Comparison of ENCODE assay signal across 9 cellular contexts in the genomic region with DNA sequence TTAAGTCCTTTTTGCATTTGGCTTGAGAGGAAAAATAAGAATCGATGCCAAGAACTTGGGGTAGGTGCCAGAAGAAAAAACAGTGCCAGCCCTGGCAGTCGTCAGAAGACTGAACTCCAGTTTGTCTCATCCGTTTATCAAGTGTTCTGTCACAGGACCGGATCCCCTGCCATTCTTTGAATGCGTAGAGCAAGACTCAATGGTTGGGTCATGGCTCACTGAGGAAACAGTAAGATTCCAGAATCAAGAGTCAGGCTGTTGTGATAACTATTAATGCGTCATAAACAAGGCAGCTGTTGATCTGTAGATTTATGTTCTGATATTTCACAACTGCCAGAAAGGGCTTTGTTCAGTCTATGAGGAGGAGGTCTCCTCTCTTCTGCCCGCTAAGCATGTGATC.
DNase-seq lines count a peak whose midpoint lies in the region; ATAC-seq and TF ChIP-seq lines count a peak whose summit lies in the region.
"Had no signal": no experiment of that assay in that cellular context is flagged by ENCODE, and none has a peak within 500 bp of the region (broad histone marks: within the 10 kb centered on the region; RNA-seq: fewer than 3 reads in every experiment).

No MANE protein-coding gene starts in this region.

- H3K4me1 ChIP-seq in fibroblast of lung (ENCODE audit: control insufficient read depth, extremely low read depth, insufficient read depth, low read length) (peaks cover 4% of the 10 kb centered on the region), ovary (ENCODE audit: insufficient read depth) (peaks cover 4% of the 10 kb centered on the region)

- no peak overlapping the region for H3K27ac Mint-ChIP-seq in Calu3 (ENCODE audit: unreplicated experiment)
- H3K27ac Mint-ChIP-seq in activated CD4-positive, alpha-beta memory T cell treated with anti-CD3 and anti-CD28 coated beads for 36 hours: no peak overlapping the region

- H3K4me1 Mint-ChIP-seq in Calu3 (ENCODE audit: low read depth, unreplicated experiment): no peaks in the 10 kb centered on the region
- H3K4me1 Mint-ChIP-seq in activated CD4-positive, alpha-beta memory T cell treated with anti-CD3 and anti-CD28 coated beads for 36 hours (ENCODE audit: low read depth): no peaks in the 10 kb centered on the region

- H3K27ac ChIP-seq in fibroblast of lung (ENCODE audit: insufficient read depth, low read length) (peak overlapping the region; percentile 58), ovary (no peak overlapping the region)

- no peaks in the 10 kb centered on the region for H3K9me3 ChIP-seq in fibroblast of lung (ENCODE audit: control insufficient read depth, insufficient read depth, low read depth, low read length)
- no peaks in the 10 kb centered on the region for H3K9me3 ChIP-seq in ovary

- no peak overlapping the region for H3K9ac ChIP-seq in fibroblast of lung (ENCODE audit: insufficient read depth, low read length)

- POLR2A ChIA-PET in activated CD4-positive, alpha-beta memory T cell treated with anti-CD3 and anti-CD28 coated beads for 36 hours (lab: Charles Lee): no interaction called here

- H3K27me3 Mint-ChIP-seq in Calu3 (ENCODE audit: unreplicated experiment): peaks cover 93% of the 10 kb centered on the region
- peaks cover 42% of the 10 kb centered on the region for H3K27me3 Mint-ChIP-seq in activated CD4-positive, alpha-beta memory T cell treated with anti-CD3 and anti-CD28 coated beads for 36 hours

- H3K79me2 ChIP-seq in fibroblast of lung (ENCODE audit: control insufficient read depth, insufficient read depth, low read length): no peaks in the 10 kb centered on the region

- no peak for TF ChIP-seq CTCF in AG09309 (IDR thresholded peaks at IDR 0.05; ENCODE audit: control insufficient read depth, insufficient read depth, low read depth, low read length, missing control alignments)
- TF ChIP-seq CTCF in fibroblast of lung (conservative IDR thresholded peaks at IDR 0.05 in 1 of 2, IDR thresholded peaks at IDR 0.05 in 1 of 2; ENCODE audit: low read depth in 1 of 2, low read length in 2 of 2): no peak
- TF ChIP-seq CTCF in ovary (IDR thresholded peaks at IDR 0.05): no peak
- no peak for TF ChIP-seq CTCF in Calu3 (IDR thresholded peaks at IDR 0.05; ENCODE audit: unreplicated experiment)

- TF ChIP-seq POLR2A in ovary (IDR thresholded peaks at IDR 0.05): no peak

- no peaks in the 10 kb centered on the region for H4K20me1 ChIP-seq in fibroblast of lung (ENCODE audit: control insufficient read depth, extremely low read depth, insufficient read depth, low read length)

- peak; percentile 12 for TF ChIP-seq EP300 in ovary (IDR thresholded peaks at IDR 0.05)

- H2AFZ ChIP-seq in fibroblast of lung (ENCODE audit: low read length): no peak overlapping the region

- H3K36me3 ChIP-seq in fibroblast of lung (ENCODE audit: control insufficient read depth, insufficient read depth, low read length): no peaks in the 10 kb centered on the region
- H3K36me3 ChIP-seq in ovary: no peaks in the 10 kb centered on the region

- H3K27me3 ChIP-seq in fibroblast of lung (ENCODE audit: control insufficient read depth, insufficient read depth, low read length) (no peaks in the 10 kb centered on the region), ovary (no peaks in the 10 kb centered on the region)

- H3K36me3 Mint-ChIP-seq in Calu3 (ENCODE audit: insufficient read depth, unreplicated experiment): no peaks in the 10 kb centered on the region
- H3K36me3 Mint-ChIP-seq in activated CD4-positive, alpha-beta memory T cell treated with anti-CD3 and anti-CD28 coated beads for 36 hours: no peaks in the 10 kb centered on the region

- no peak overlapping the region for H3K4me2 ChIP-seq in fibroblast of lung (ENCODE audit: extremely low read depth, insufficient read depth, low read length)

- H3K4me3 Mint-ChIP-seq in Calu3 (ENCODE audit: low read depth, unreplicated experiment): no peak overlapping the region
- no peak overlapping the region for H3K4me3 Mint-ChIP-seq in activated CD4-positive, alpha-beta memory T cell treated with anti-CD3 and anti-CD28 coated beads for 36 hours

- no peaks in the 10 kb centered on the region for H3K9me3 Mint-ChIP-seq in Calu3 (ENCODE audit: low read depth, unreplicated experiment)
- H3K9me3 Mint-ChIP-seq in activated CD4-positive, alpha-beta memory T cell treated with anti-CD3 and anti-CD28 coated beads for 36 hours: peaks cover 6% of the 10 kb centered on the region

- CTCF ChIA-PET in Calu3 (lab: Charles Lee): no interaction called here
- CTCF ChIA-PET in activated CD4-positive, alpha-beta memory T cell treated with anti-CD3 and anti-CD28 coated beads for 36 hours (lab: Charles Lee): no interaction called here

- H3K4me3 ChIP-seq in AG09309 (ENCODE audit: control insufficient read depth, low read depth, low read length): no peak overlapping the region
- H3K4me3 ChIP-seq in fibroblast of lung (replicated peaks in 1 of 4; ENCODE audit: control extremely low read depth in 1 of 4, insufficient read depth in 1 of 4, low read depth in 3 of 4, low read length in 4 of 4): no peak overlapping the region
- H3K4me3 ChIP-seq in ovary: no peak overlapping the region

- no peak for ATAC-seq in HG03139 (IDR thresholded peaks at IDR 0.05; ENCODE audit: unreplicated experiment)

- WGBS in ovary, 3 donors: 15 to 20% (median 19%) methylated on average over 7 of the region's 7 CpGs

- DNase-seq in AG09309 (ENCODE audit: low read depth) (peak; percentile 96), RKO (ENCODE audit: low spot score) (peak; percentile 82), fibroblast of lung (ENCODE audit: low read depth in 2 of 2) (peak; percentile 97 to 99), ovary (peak in 1 of 5 donors; percentile 50), Calu3 (no peak)
- DNase-seq in effector CD8-positive, alpha-beta T cell (lab: John Stamatoyannopoulos, UW): no peak
- no peak for DNase-seq in activated CD4-positive, alpha-beta memory T cell treated with anti-CD3 and anti-CD28 coated beads for 36 hours
- DNase-seq: stimulated activated naive CD4-positive, alpha-beta T cell treated with Interleukin-2 at 50 U/mL for 16 hours had no signal

- intact Hi-C loops in ovary (cut with DNase I) (no loop called here), Calu3 (cut with micrococcal nuclease; ENCODE audit: unreplicated experiment) (no loop called here)
- intact Hi-C loops in activated CD4-positive, alpha-beta memory T cell treated with anti-CD3 and anti-CD28 coated beads for 36 hours (cut with micrococcal nuclease): no loop called here

- no TSS peak for BruUV-seq in Calu3 (replicated peaks; lab: Mats Ljungman, UMichigan)

Comparison
In these comparisons a context has a peak if more than half of its experiments do, and no peak if none do; other contexts are left out.
1. DNase-seq: peak in AG09309 (single experiment), RKO (single experiment) and fibroblast of lung (2 of 2); none in Calu3 (single experiment), effector CD8-positive, alpha-beta T cell (single experiment) and activated CD4-positive, alpha-beta memory T cell treated with anti-CD3 and anti-CD28 coated beads for 36 hours (single experiment).